Comparison of ENCODE assay signal across 8 cellular contexts in the genomic region with DNA sequence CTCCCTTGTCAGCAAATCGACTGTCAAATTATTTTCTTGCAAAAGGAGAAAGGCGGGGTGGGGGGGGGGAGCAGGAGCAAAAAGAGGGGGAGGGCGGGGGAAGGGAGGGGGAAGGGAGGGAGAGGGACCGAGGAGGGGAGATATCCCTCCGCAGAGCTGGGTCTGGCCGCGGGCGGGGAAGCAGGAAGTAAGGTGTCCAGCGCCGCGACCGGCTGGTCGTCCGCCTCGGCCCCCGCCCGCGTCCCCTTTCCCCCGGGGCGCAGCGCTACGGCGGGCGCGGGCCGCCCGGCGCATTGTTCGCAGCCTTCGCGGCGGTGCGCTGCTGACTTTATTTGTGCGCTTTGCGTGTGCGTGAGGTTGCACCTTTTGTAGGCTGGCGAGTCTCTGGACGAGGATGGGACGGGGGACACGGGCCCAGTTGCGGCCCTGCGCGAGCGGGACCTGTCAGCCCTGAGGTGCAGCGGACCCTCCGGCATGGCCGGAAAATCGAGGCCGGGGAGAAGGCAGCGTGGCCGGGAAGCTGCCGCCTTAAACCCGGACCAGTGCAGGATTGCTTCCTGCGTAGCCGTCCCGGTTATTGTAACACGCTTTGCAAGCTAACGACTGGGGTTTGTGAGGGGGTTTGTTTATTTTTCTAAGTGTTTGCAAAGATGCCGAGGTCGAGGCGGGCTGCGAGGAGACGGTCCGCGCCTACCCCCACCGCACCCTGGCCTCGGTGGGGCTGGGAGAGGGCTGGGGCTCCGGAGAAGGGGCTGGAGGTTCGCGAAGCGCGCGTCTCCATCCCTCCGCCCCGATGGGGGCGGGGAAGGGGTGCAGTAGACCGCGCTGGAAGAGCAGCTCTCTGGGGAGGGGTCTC. TPM values are rescaled to one million over a fixed set of nuclear protein-coding genes. Genes with fewer than 3 reads are reported as not detected.
DNase-seq lines count a peak whose midpoint lies in the region; ATAC-seq lines count a peak whose summit lies in the region.

No MANE protein-coding gene starts in this region.

- peaks cover 2% of the 10 kb centered on the region for H3K36me3 Mint-ChIP-seq in activated naive CD4-positive, alpha-beta T cell treated with anti-CD3 and anti-CD28 coated beads, Interleukin-2, amount 50 U/mL, for 24 hours

- no peaks in the 10 kb centered on the region for H3K27me3 Mint-ChIP-seq in activated naive CD4-positive, alpha-beta T cell treated with anti-CD3 and anti-CD28 coated beads, Interleukin-2, amount 50 U/mL, for 24 hours

- H3K9me3 Mint-ChIP-seq in activated naive CD4-positive, alpha-beta T cell treated with anti-CD3 and anti-CD28 coated beads, Interleukin-2, amount 50 U/mL, for 24 hours, result no peaks in the 10 kb centered on the region

- peak; percentile 81 for DNase-seq in COR-L47 (lab: John Stamatoyannopoulos, UW)
- DNase-seq in KG1 (lab: John Stamatoyannopoulos, UW), result peak; percentile 69
- peak; percentile 73 to 79 for DNase-seq in SHP77 (lab: John Stamatoyannopoulos, UW)
- DNase-seq in globus pallidus (ENCODE audit: low spot score), result peak; percentile 29
- DNase-seq in occipital lobe (lab: John Stamatoyannopoulos, UW), result peak; percentile 77
- no peak for DNase-seq in putamen (ENCODE audit: low spot score)

- H3K4me1 Mint-ChIP-seq in activated naive CD4-positive, alpha-beta T cell treated with anti-CD3 and anti-CD28 coated beads, Interleukin-2, amount 50 U/mL, for 24 hours, result peaks cover 43% of the 10 kb centered on the region

- peak overlapping the region; percentile 95 for H3K27ac Mint-ChIP-seq in activated naive CD4-positive, alpha-beta T cell treated with anti-CD3 and anti-CD28 coated beads, Interleukin-2, amount 50 U/mL, for 24 hours

- peak; percentile 30 for ATAC-seq in GM21360 (IDR thresholded peaks at IDR 0.05; ENCODE audit: unreplicated experiment)

- peak overlapping the region; percentile 96 for H3K4me3 Mint-ChIP-seq in activated naive CD4-positive, alpha-beta T cell treated with anti-CD3 and anti-CD28 coated beads, Interleukin-2, amount 50 U/mL, for 24 hours

RNA-seq across cellular contexts. Expression of a gene that starts 0.7 kb away (rescaled TPM):
- 3.7 TPM for total RNA-seq in occipital lobe
